8 cellular contexts compared by ENCODE assay signal in the genomic region with DNA sequence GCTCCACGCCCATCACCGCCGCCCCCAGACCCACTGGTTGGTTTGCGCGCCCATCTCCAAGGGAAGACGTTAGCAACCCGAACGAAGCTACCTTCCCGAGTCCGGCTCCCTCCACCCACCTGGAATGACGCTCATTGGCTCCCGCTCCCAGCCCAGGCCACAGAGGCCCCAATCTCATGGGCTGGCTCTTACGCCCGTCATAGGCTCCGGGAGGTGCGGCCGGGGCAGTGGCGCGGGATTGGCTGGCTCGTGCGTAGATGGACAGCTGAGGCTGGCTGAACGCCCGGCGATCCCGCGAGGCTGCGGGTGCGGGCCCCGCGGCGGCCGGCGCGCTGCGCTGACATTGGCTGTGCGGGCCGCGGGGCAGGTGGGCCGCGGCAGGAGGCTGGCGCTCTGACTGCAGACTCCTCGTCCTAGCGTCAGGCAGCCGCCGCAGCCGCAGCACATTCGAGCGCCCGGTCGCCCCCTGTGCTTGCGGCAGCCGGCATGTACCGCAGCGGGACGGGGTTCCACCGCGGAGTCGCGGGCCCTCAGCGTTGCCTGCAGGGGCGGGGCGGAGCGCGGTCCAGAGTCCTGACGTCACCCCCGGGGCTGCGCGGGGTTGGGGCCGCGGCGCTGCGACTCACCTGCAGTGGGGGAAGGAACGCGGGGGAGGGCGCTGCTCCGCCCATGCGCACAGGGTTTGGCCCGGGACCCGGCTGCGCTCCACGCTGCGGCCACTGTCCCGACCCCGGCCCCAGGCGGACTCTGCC. TPM values are rescaled to one million over a fixed set of nuclear protein-coding genes. Genes with fewer than 3 reads are reported as not detected.
DNase-seq lines count a peak whose midpoint lies in the region; ATAC-seq lines count a peak whose summit lies in the region.

No MANE protein-coding gene starts in this region.

- H3K9ac ChIP-seq in HUES64 (ENCODE audit: low read depth, low read length) = peak overlapping the region; percentile 88
- peak overlapping the region in 1 of 2 donors; percentile 64 for H3K9ac ChIP-seq in mucosa of rectum (ENCODE audit: low read depth in 1 of 2, low read length in 2 of 2)

- peak overlapping the region; percentile 85 for H3K27ac Mint-ChIP-seq in activated T-cell treated with anti-CD3 and anti-CD28 coated beads, Interleukin-2, amount 50 U/mL, for 24 hours

- H3K9me3 ChIP-seq in HUES64 (ENCODE audit: insufficient read depth, low read depth, low read length) (no peaks in the 10 kb centered on the region), esophagus (ENCODE audit: control insufficient read depth in 2 of 2, insufficient read depth in 1 of 2, low read depth in 1 of 2, low read length in 1 of 2) (no peaks in the 10 kb centered on the region), mucosa of rectum (ENCODE audit: control insufficient read depth in 2 of 2, low read length in 2 of 2) (no peaks in the 10 kb centered on the region)

- under 1% methylated on average over 85 of the region's 85 CpGs for WGBS in HUES64
- WGBS in esophagus, 2 donors = 0% methylated on average over 74 to 85 of the region's 85 CpGs

- peaks cover 14% of the 10 kb centered on the region for H3K4me1 Mint-ChIP-seq in activated T-cell treated with anti-CD3 and anti-CD28 coated beads, Interleukin-2, amount 50 U/mL, for 24 hours (ENCODE audit: low read depth)

- H3K36me3 Mint-ChIP-seq in activated T-cell treated with anti-CD3 and anti-CD28 coated beads, Interleukin-2, amount 50 U/mL, for 24 hours (ENCODE audit: low read depth) = peaks cover 3% of the 10 kb centered on the region

- H3K27me3 ChIP-seq in HUES64 (ENCODE audit: insufficient read depth, low read length) (no peaks in the 10 kb centered on the region), esophagus (ENCODE audit: control insufficient read depth in 1 of 2, insufficient read depth in 2 of 2, low read length in 2 of 2) (no peaks in the 10 kb centered on the region), mucosa of rectum (ENCODE audit: control insufficient read depth in 2 of 2, insufficient read depth in 2 of 2, low read length in 2 of 2) (peaks cover 13 to 18% of the 10 kb centered on the region in 2 donors)

- DNase-seq in COR-L47 (lab: John Stamatoyannopoulos, UW) (peak; percentile 96), OCI-M1 (lab: John Stamatoyannopoulos, UW) (peak; percentile 100)
- peak; percentile 91 for DNase-seq in activated T-cell treated with anti-CD3 and anti-CD28 coated beads, Interleukin-2, amount 50 U/mL, for 24 hours
- DNase-seq in stimulated activated CD8-positive, alpha-beta memory T cell treated with anti-CD3 and anti-CD28 coated beads, Interleukin-4, amount 100 ng/mL, for 4 hours (ENCODE audit: low read depth in 2 of 2, low spot score in 1 of 2) = peak; percentile 35 to 73

- H3K4me3 Mint-ChIP-seq in activated T-cell treated with anti-CD3 and anti-CD28 coated beads, Interleukin-2, amount 50 U/mL, for 24 hours = peak overlapping the region; percentile 94

- H3K4me3 ChIP-seq in HUES64 (ENCODE audit: low read length) (peak overlapping the region; percentile 93), esophagus (ENCODE audit: low read depth in 1 of 2, low read length in 2 of 2) (peak overlapping the region; percentile 74 to 77), mucosa of rectum (ENCODE audit: low read length in 2 of 2) (peak overlapping the region; percentile 58 to 74)

- H3K36me3 ChIP-seq in HUES64 (ENCODE audit: insufficient read depth, low read length) (no peaks in the 10 kb centered on the region), esophagus (ENCODE audit: control insufficient read depth in 2 of 2, insufficient read depth in 2 of 2, low read length in 1 of 2) (no peaks in the 10 kb centered on the region), mucosa of rectum (ENCODE audit: control insufficient read depth in 2 of 2, insufficient read depth in 2 of 2, low read length in 2 of 2) (no peaks in the 10 kb centered on the region)

- H3K9me3 Mint-ChIP-seq in activated T-cell treated with anti-CD3 and anti-CD28 coated beads, Interleukin-2, amount 50 U/mL, for 24 hours = no peaks in the 10 kb centered on the region

- H3K4me1 ChIP-seq in HUES64 (ENCODE audit: insufficient read depth, low read length) = peaks cover 24% of the 10 kb centered on the region
- peaks cover 4% of the 10 kb centered on the region in 2 donors for H3K4me1 ChIP-seq in esophagus (ENCODE audit: control insufficient read depth in 2 of 2, insufficient read depth in 2 of 2, low read length in 1 of 2)
- peaks cover 3 to 7% of the 10 kb centered on the region in 2 donors for H3K4me1 ChIP-seq in mucosa of rectum (ENCODE audit: control insufficient read depth in 2 of 2, insufficient read depth in 2 of 2, low read length in 2 of 2)

- H3K27ac ChIP-seq in HUES64 (ENCODE audit: low read depth, low read length) (peak overlapping the region; percentile 99), esophagus (ENCODE audit: low read depth in 2 of 2, low read length in 1 of 2) (peak overlapping the region; percentile 13 to 62), mucosa of rectum (ENCODE audit: low read depth in 2 of 2, low read length in 2 of 2) (no peak overlapping the region)

- peaks cover 65% of the 10 kb centered on the region for H3K27me3 Mint-ChIP-seq in activated T-cell treated with anti-CD3 and anti-CD28 coated beads, Interleukin-2, amount 50 U/mL, for 24 hours

- peak; percentile 97 for ATAC-seq in GM21515 (IDR thresholded peaks at IDR 0.05; ENCODE audit: unreplicated experiment)

RNA-seq across cellular contexts. Expression of gene MYH10, which starts 0.5 kb away (rescaled TPM):
- polyA plus RNA-seq in HUES64 (2013, experiment 1 of 2) = 130 TPM
- 135 TPM for polyA plus RNA-seq in HUES64 (2013, experiment 2 of 2)
- 1 to 10 TPM; 2.4 to 3.2 TPM for polyA plus RNA-seq in esophagus

Comparison
In these comparisons a context has a peak if more than half of its experiments do, and no peak if none do; other contexts are left out.
1. H3K27ac ChIP-seq: peak in HUES64 (single experiment) and esophagus (2 of 2); none in mucosa of rectum (0 of 2).
2. Peak in every context shown above with its lines, with median percentiles within 50 percentile points of each other: DNase-seq and H3K4me3 ChIP-seq.